Comparison of ENCODE assay signal across 8 cellular contexts in genomic region chr6:123655520-123656306, GRCh38. TPM values are rescaled to one million over a fixed set of nuclear protein-coding genes. Genes with fewer than 3 reads are reported as not detected.
DNase-seq lines count a peak whose midpoint lies in the region; ATAC-seq lines count a peak whose summit lies in the region.

No MANE protein-coding gene starts in this region.

- no peak overlapping the region for H3K27ac ChIP-seq in naive thymus-derived CD4-positive, alpha-beta T cell (ENCODE audit: low read depth, low read length)

- H3K27ac Mint-ChIP-seq in naive thymus-derived CD4-positive, alpha-beta T cell: peak overlapping the region in 1 of 9 donors; percentile 26

- no peaks in the 10 kb centered on the region for H3K4me1 ChIP-seq in naive thymus-derived CD4-positive, alpha-beta T cell (ENCODE audit: control insufficient read depth in 2 of 2, insufficient read depth in 2 of 2, low read length in 2 of 2)

- H3K27me3 Mint-ChIP-seq in naive thymus-derived CD4-positive, alpha-beta T cell: no peaks in the 10 kb centered on the region

- H3K36me3 ChIP-seq in naive thymus-derived CD4-positive, alpha-beta T cell (ENCODE audit: control insufficient read depth in 2 of 3, insufficient read depth in 3 of 3, low read length in 3 of 3): no peaks in the 10 kb centered on the region

- peaks cover 0 to 5% (median 0%) of the 10 kb centered on the region in 11 donors for H3K9me3 Mint-ChIP-seq in naive thymus-derived CD4-positive, alpha-beta T cell

- peak; percentile 87 for ATAC-seq in GM18907 (IDR thresholded peaks at IDR 0.05; ENCODE audit: unreplicated experiment)
- peak; percentile 87 for ATAC-seq in HG02759 (IDR thresholded peaks at IDR 0.05; ENCODE audit: unreplicated experiment)
- no peak for ATAC-seq in naive thymus-derived CD4-positive, alpha-beta T cell

- DNase-seq in OCI-M2 (lab: John Stamatoyannopoulos, UW; ENCODE audit: unreplicated experiment): peak; percentile 30
- DNase-seq in medulla oblongata (ENCODE audit: extremely low spot score): peak; percentile 30
- no peak for DNase-seq in activated gamma-delta T cell (lab: John Stamatoyannopoulos, UW)
- no peak for DNase-seq in NCI-H1436 treated with DMSO at 0.1 percent for 48 hours (lab: John Stamatoyannopoulos, UW)
- DNase-seq in ecto neural progenitor cell (ENCODE audit: low spot score): no peak
- DNase-seq in naive thymus-derived CD4-positive, alpha-beta T cell: no peak

- POLR2A ChIA-PET in naive thymus-derived CD4-positive, alpha-beta T cell (lab: Charles Lee): no interaction called here

- no peaks in the 10 kb centered on the region for H3K27me3 ChIP-seq in naive thymus-derived CD4-positive, alpha-beta T cell (ENCODE audit: control insufficient read depth in 2 of 2, insufficient read depth in 2 of 2, low read length in 2 of 2)

- intact Hi-C loops in naive thymus-derived CD4-positive, alpha-beta T cell (cut with micrococcal nuclease): no loop called here

- no peaks in the 10 kb centered on the region for H3K36me3 Mint-ChIP-seq in naive thymus-derived CD4-positive, alpha-beta T cell

- no peaks in the 10 kb centered on the region for H3K9me3 ChIP-seq in naive thymus-derived CD4-positive, alpha-beta T cell (ENCODE audit: control insufficient read depth in 2 of 3, low read length in 3 of 3)

- no peak overlapping the region for H3K4me3 ChIP-seq in naive thymus-derived CD4-positive, alpha-beta T cell (ENCODE audit: low read length)

- H3K4me3 Mint-ChIP-seq in naive thymus-derived CD4-positive, alpha-beta T cell: peak overlapping the region in 5 of 10 donors; percentile 30 to 72 (median 44)

- peaks cover 0 to 9% (median 0%) of the 10 kb centered on the region in 7 donors for H3K4me1 Mint-ChIP-seq in naive thymus-derived CD4-positive, alpha-beta T cell

- CTCF ChIA-PET in naive thymus-derived CD4-positive, alpha-beta T cell (lab: Charles Lee): no interaction called here

RNA-seq across cellular contexts. Expression of gene TRDN, which starts 19.0 kb away (rescaled TPM):
- total RNA-seq in naive thymus-derived CD4-positive, alpha-beta T cell: not detected
- not detected for polyA plus RNA-seq in naive thymus-derived CD4-positive, alpha-beta T cell

Comparison
In these comparisons a context has a peak if more than half of its experiments do, and no peak if none do; other contexts are left out.
1. DNase-seq: peak in OCI-M2 (single experiment) and medulla oblongata (single experiment); none in activated gamma-delta T cell (single experiment), NCI-H1436 treated with DMSO at 0.1 percent for 48 hours (single experiment), ecto neural progenitor cell (single experiment) and naive thymus-derived CD4-positive, alpha-beta T cell (0 of 9).